In the genomic region with DNA sequence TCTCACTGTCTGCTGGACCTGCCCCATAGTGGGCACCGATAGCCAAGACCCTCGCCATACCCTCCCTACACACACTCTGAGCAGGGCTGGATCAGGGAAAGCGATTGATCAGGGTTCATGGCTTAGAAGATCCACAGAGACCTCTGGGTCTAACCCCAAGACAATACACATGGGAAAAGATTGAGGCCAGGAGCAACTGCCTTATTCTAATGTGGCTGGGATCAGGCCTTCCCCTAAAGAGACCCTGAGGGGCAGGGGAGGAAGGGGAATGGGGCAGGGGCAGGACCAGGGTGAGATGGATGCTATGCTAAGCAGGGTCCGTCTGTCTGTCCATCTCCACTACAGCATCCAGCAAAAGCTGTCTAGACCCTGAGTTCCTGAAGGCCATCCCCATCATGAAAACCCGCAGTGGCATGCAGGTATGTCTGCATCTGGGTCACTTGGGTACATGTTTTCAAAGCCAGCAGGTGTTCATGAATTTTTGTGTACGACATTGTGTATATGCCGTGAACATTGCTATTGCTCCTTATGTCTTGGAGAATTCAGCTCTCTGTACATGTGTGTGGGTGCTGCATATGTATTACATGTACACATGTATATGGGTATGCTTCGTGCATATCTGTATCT, we compare ENCODE assay signal across 13 cellular contexts. TPM values are rescaled to one million over a fixed set of nuclear protein-coding genes. Genes with fewer than 3 reads are reported as not detected.
DNase-seq lines count a peak whose midpoint lies in the region; ATAC-seq, FAIRE-seq and TF ChIP-seq lines count a peak whose summit lies in the region.
"Had no signal": no experiment of that assay in that cellular context is flagged by ENCODE, and none has a peak within 500 bp of the region (broad histone marks: within the 10 kb centered on the region; RNA-seq: fewer than 3 reads in every experiment).

No MANE protein-coding gene starts in this region.

- H3K4me2 ChIP-seq in BLaER1 (peak overlapping the region; percentile 81), osteoblast (ENCODE audit: insufficient read depth, low read length) (no peak overlapping the region)
- H3K4me2 ChIP-seq: A549 had no signal

- H4K20me1 ChIP-seq in BLaER1 (no peaks in the 10 kb centered on the region), osteoblast (ENCODE audit: insufficient read depth, low read length) (peaks cover 7% of the 10 kb centered on the region)

- no peak overlapping the region for H3K4me3 Mint-ChIP-seq in chondrocyte (ENCODE audit: unreplicated experiment)

- TF ChIP-seq CTCF in chondrocyte (IDR thresholded peaks at IDR 0.05) (peak; percentile 11), osteoblast (IDR thresholded peaks at IDR 0.05; ENCODE audit: extremely low read depth, low read depth, low read length) (no peak)

- DNase-seq in HTR-8/SVneo (ENCODE audit: insufficient read length, low spot score) (no peak), chondrocyte (ENCODE audit: low spot score) (no peak), osteoblast (ENCODE audit: insufficient read length, low spot score, missing footprints) (no peak), SIG-M5 (lab: John Stamatoyannopoulos, UW) (no peak), GOT3 (lab: John Stamatoyannopoulos, UW) (no peak)
- DNase-seq: NCI-H1436 treated with DMSO at 0.1 percent for 48 hours; NCI-H2029 treated with DMSO at 0.1 percent for 48 hours; NK-92 treated with Interleukin-12 subunit alpha and Interleukin-12 subunit beta, amount 100 ng/mL, for 24 hours had no signal

- peaks cover 75% of the 10 kb centered on the region for H3K4me1 ChIP-seq in BLaER1
- peaks cover 28% of the 10 kb centered on the region for H3K4me1 ChIP-seq in osteoblast (ENCODE audit: insufficient read depth, low read length)
- H3K4me1 ChIP-seq: A549 had no signal

- FAIRE-seq in HTR-8/SVneo (lab: Jason Lieb, UNC) = peak; percentile 94
- FAIRE-seq: A549, K562 had no signal

- no peak overlapping the region for H2AFZ ChIP-seq in osteoblast (ENCODE audit: low read length)
- H2AFZ ChIP-seq: GM23248 had no signal

- peaks cover 32% of the 10 kb centered on the region; the same call in 1 of the 2 replicates for H3K36me3 ChIP-seq in BLaER1
- H3K36me3 ChIP-seq in osteoblast (ENCODE audit: insufficient read depth, low read length) = peaks cover 90% of the 10 kb centered on the region

- H3K27me3 Mint-ChIP-seq in chondrocyte (ENCODE audit: low read depth) = no peaks in the 10 kb centered on the region

- ATAC-seq in GM21526 (IDR thresholded peaks at IDR 0.05; ENCODE audit: low FRiP score, unreplicated experiment) = no peak

- H3K27me3 ChIP-seq in BLaER1 (no peaks in the 10 kb centered on the region), osteoblast (ENCODE audit: insufficient read depth, low read length) (no peaks in the 10 kb centered on the region)

- H3K9me3 ChIP-seq in BLaER1 (no peaks in the 10 kb centered on the region), osteoblast (ENCODE audit: low read depth, low read length) (no peaks in the 10 kb centered on the region)
- H3K9me3 ChIP-seq: A549 had no signal

- H3K4me3 ChIP-seq in BLaER1 = no peak overlapping the region
- H3K4me3 ChIP-seq in osteoblast (ENCODE audit: insufficient read depth, low read length) = no peak overlapping the region
- H3K4me3 ChIP-seq: A549, GM23248, K562 had no signal

- no peak overlapping the region for H3K27ac Mint-ChIP-seq in chondrocyte (ENCODE audit: unreplicated experiment)

- H3K27ac ChIP-seq in BLaER1 = peak overlapping the region; percentile 81
- peak overlapping the region; percentile 94 for H3K27ac ChIP-seq in osteoblast (ENCODE audit: low read depth, low read length)
- H3K27ac ChIP-seq: A549, GM23248 had no signal

- peaks cover 4% of the 10 kb centered on the region for H3K4me1 Mint-ChIP-seq in chondrocyte (ENCODE audit: low read depth)

- H3K79me2 ChIP-seq in osteoblast (ENCODE audit: insufficient read depth, low read length) = peaks cover 9% of the 10 kb centered on the region

- no peaks in the 10 kb centered on the region for H3K9me3 Mint-ChIP-seq in chondrocyte (ENCODE audit: low read depth)

- peak overlapping the region; percentile 50; the same call in 1 of the 2 replicates for H3K9ac ChIP-seq in BLaER1
- H3K9ac ChIP-seq: GM23248 had no signal

- H3K36me3 Mint-ChIP-seq in chondrocyte (ENCODE audit: low read depth) = peaks cover 33% of the 10 kb centered on the region

RNA-seq across cellular contexts. Expression of a gene that starts 15.3 kb away (rescaled TPM):
- 3.5 to 4.5 TPM (median 3.5 TPM) in 3 replicates for total RNA-seq in chondrocyte
- 2.9 and 4.0 TPM in 2 replicates for total RNA-seq in osteoblast

RNA-seq across cellular contexts. Expression of a gene that starts 52.8 kb away (rescaled TPM):
- total RNA-seq in chondrocyte (82.4 to 114 TPM (median 113 TPM) in 3 replicates), osteoblast (50.1 and 67.0 TPM in 2 replicates)
